29 cellular contexts compared by ENCODE assay signal in genomic region chr10:129472696-129473555, GRCh38. TPM values are rescaled to one million over a fixed set of nuclear protein-coding genes. Genes with fewer than 3 reads are reported as not detected.
DNase-seq lines count a peak whose midpoint lies in the region; ATAC-seq and TF ChIP-seq lines count a peak whose summit lies in the region.
"Had no signal": no experiment of that assay in that cellular context is flagged by ENCODE, and none has a peak within 500 bp of the region (broad histone marks: within the 10 kb centered on the region; RNA-seq: fewer than 3 reads in every experiment).

No MANE protein-coding gene starts in this region.

- H3K4me1 ChIP-seq in Panc1 (ENCODE audit: control insufficient read depth, insufficient read depth, low read length): no peaks in the 10 kb centered on the region
- H3K4me1 ChIP-seq in osteoblast (ENCODE audit: insufficient read depth, low read length): no peaks in the 10 kb centered on the region
- peaks cover 0 to 32% (median 10%) of the 10 kb centered on the region in 4 donors for H3K4me1 ChIP-seq in right lobe of liver
- no peaks in the 10 kb centered on the region for H3K4me1 ChIP-seq in neural progenitor cell
- H3K4me1 ChIP-seq: ascending aorta, lower lobe of right lung, prostate gland, SJSA1, uterus had no signal

- TF ChIP-seq CTCF in Panc1 (IDR thresholded peaks at IDR 0.05): no peak
- no peak for TF ChIP-seq CTCF in osteoblast (IDR thresholded peaks at IDR 0.05; ENCODE audit: extremely low read depth, low read depth, low read length)
- no peak for TF ChIP-seq CTCF in GM10266 (IDR thresholded peaks at IDR 0.05; ENCODE audit: control insufficient read depth, insufficient read depth, low read depth, missing control alignments)
- TF ChIP-seq CTCF in right lobe of liver (IDR thresholded peaks at IDR 0.05): no peak
- TF ChIP-seq CTCF in neural progenitor cell (IDR thresholded peaks at IDR 0.05): no peak

- POLR2A ChIA-PET in Panc1 (lab: Charles Lee): no interaction called here

- CTCF ChIA-PET in Panc1 (lab: Charles Lee): no interaction called here

- H3K36me3 ChIP-seq in Panc1 (ENCODE audit: control insufficient read depth, insufficient read depth, low read length): no peaks in the 10 kb centered on the region
- H3K36me3 ChIP-seq in osteoblast (ENCODE audit: insufficient read depth, low read length): no peaks in the 10 kb centered on the region
- peaks cover 0 to 8% (median 0%) of the 10 kb centered on the region in 4 donors for H3K36me3 ChIP-seq in right lobe of liver
- H3K36me3 ChIP-seq in neural progenitor cell: no peaks in the 10 kb centered on the region
- H3K36me3 ChIP-seq: lower lobe of right lung, prostate gland, SJSA1, uterus had no signal

- no peak for TF ChIP-seq POLR2A in right lobe of liver (IDR thresholded peaks at IDR 0.05)

- no peak overlapping the region for H3K27ac Mint-ChIP-seq in neural progenitor cell
- H3K27ac Mint-ChIP-seq: activated CD4-positive, alpha-beta memory T cell treated with anti-CD3 and anti-CD28 coated beads, Interleukin-2, amount 10 ng/mL, durations not matched to agents 7 days and 5 days; activated naive CD4-positive, alpha-beta T cell treated with anti-CD3 and anti-CD28 coated beads, Interleukin-2, amount 10 ng/mL, durations not matched to agents 7 days and 5 days; activated T-cell treated with anti-CD3 and anti-CD28 coated beads, Interleukin-2, amount 50 U/mL, for 24 hours; GM23338; naive thymus-derived CD4-positive, alpha-beta T cell had no signal

- no peak overlapping the region for H2AFZ ChIP-seq in osteoblast (ENCODE audit: low read length)
- no peak overlapping the region for H2AFZ ChIP-seq in neural progenitor cell (replicated peaks)
- H2AFZ ChIP-seq: GM23338 had no signal

- no peaks in the 10 kb centered on the region for H3K79me2 ChIP-seq in osteoblast (ENCODE audit: insufficient read depth, low read length)
- no peaks in the 10 kb centered on the region for H3K79me2 ChIP-seq in neural progenitor cell (ENCODE audit: low read depth)

- H3K4me2 ChIP-seq in osteoblast (ENCODE audit: insufficient read depth, low read length) (no peak overlapping the region), neural progenitor cell (no peak overlapping the region)
- H3K4me2 ChIP-seq: GM23338 had no signal

- peaks cover 19% of the 10 kb centered on the region for H3K36me3 Mint-ChIP-seq in neural progenitor cell

- peaks cover 1% of the 10 kb centered on the region for H3K4me1 Mint-ChIP-seq in neural progenitor cell

- H3K9me3 Mint-ChIP-seq in neural progenitor cell: peaks cover 17% of the 10 kb centered on the region
- H3K9me3 Mint-ChIP-seq: activated CD4-positive, alpha-beta memory T cell treated with anti-CD3 and anti-CD28 coated beads, Interleukin-2, amount 10 ng/mL, durations not matched to agents 7 days and 5 days; activated T-cell treated with anti-CD3 and anti-CD28 coated beads, Interleukin-2, amount 50 U/mL, for 24 hours; GM23338; naive thymus-derived CD4-positive, alpha-beta T cell had no signal

- no peaks in the 10 kb centered on the region for H3F3A ChIP-seq in neural progenitor cell (ENCODE audit: low read depth)

- no peak overlapping the region for H3K4me3 ChIP-seq in Panc1 (ENCODE audit: low read depth in 2 of 2, low read length in 2 of 2)
- no peak overlapping the region for H3K4me3 ChIP-seq in osteoblast (ENCODE audit: insufficient read depth, low read length)
- H3K4me3 ChIP-seq in right lobe of liver: no peak overlapping the region
- H3K4me3 ChIP-seq in neural progenitor cell: no peak overlapping the region
- H3K4me3 ChIP-seq: ascending aorta, GM23338, heart left ventricle, lower lobe of right lung, prostate gland, SJSA1, uterus had no signal

- H3K9me3 ChIP-seq in Panc1 (ENCODE audit: control insufficient read depth, insufficient read depth, low read depth, low read length): no peaks in the 10 kb centered on the region
- H3K9me3 ChIP-seq in osteoblast (ENCODE audit: low read depth, low read length): no peaks in the 10 kb centered on the region
- no peaks in the 10 kb centered on the region for H3K9me3 ChIP-seq in right lobe of liver
- H3K9me3 ChIP-seq in neural progenitor cell (ENCODE audit: low read depth): no peaks in the 10 kb centered on the region
- H3K9me3 ChIP-seq: ascending aorta, Caco-2, heart left ventricle, lower lobe of right lung, prostate gland, uterus had no signal

- H3K27me3 Mint-ChIP-seq in neural progenitor cell (ENCODE audit: insufficient read depth, low read depth): peaks cover 5% of the 10 kb centered on the region
- H3K27me3 Mint-ChIP-seq: activated CD4-positive, alpha-beta memory T cell treated with anti-CD3 and anti-CD28 coated beads, Interleukin-2, amount 10 ng/mL, durations not matched to agents 7 days and 5 days; activated naive CD4-positive, alpha-beta T cell treated with anti-CD3 and anti-CD28 coated beads, Interleukin-2, amount 10 ng/mL, durations not matched to agents 7 days and 5 days; activated T-cell treated with anti-CD3 and anti-CD28 coated beads, Interleukin-2, amount 50 U/mL, for 24 hours; naive thymus-derived CD4-positive, alpha-beta T cell had no signal

- H3K27me3 ChIP-seq in Panc1 (ENCODE audit: control insufficient read depth, insufficient read depth, low read length) (no peaks in the 10 kb centered on the region), osteoblast (ENCODE audit: insufficient read depth, low read length) (no peaks in the 10 kb centered on the region), right lobe of liver (no peaks in the 10 kb centered on the region), neural progenitor cell (no peaks in the 10 kb centered on the region)
- H3K27me3 ChIP-seq: ascending aorta, heart left ventricle, SJSA1, uterus had no signal

- in situ Hi-C loops in Panc1 (cut with HindIII; ENCODE audit: low pct_unique_long_range_greater_than_20kb, low sequenced_read_pairs): no loop called here

- intact Hi-C loops in Panc1 (cut with micrococcal nuclease; ENCODE audit: unreplicated experiment): no loop called here
- intact Hi-C loops in right lobe of liver (cut with DNase I): no loop called here

- BruUV-seq in Panc1 (replicated peaks; lab: Mats Ljungman, UMichigan): TSS peak; percentile 42

- WGBS in right lobe of liver (ENCODE audit: insufficient coverage, low coverage, low lambda C conversion rate, missing lambda C conversion rate): 91% methylated on average over 14 of the region's 22 CpGs

- peak; percentile 57 for ATAC-seq in GM21423 (IDR thresholded peaks at IDR 0.05; ENCODE audit: unreplicated experiment)
- peak; percentile 38 for ATAC-seq in HG03159 (IDR thresholded peaks at IDR 0.05; ENCODE audit: unreplicated experiment)
- no peak for ATAC-seq in Panc1
- no peak for ATAC-seq in right lobe of liver
- ATAC-seq: GM23338; heart left ventricle; lower lobe of right lung; naive thymus-derived CD4-positive, alpha-beta T cell had no signal

- DNase-seq in Panc1 (ENCODE audit: low read depth, low spot score) (no peak), osteoblast (ENCODE audit: insufficient read length, low spot score, missing footprints) (peak; percentile 46), GM10266 (ENCODE audit: extremely low spot score) (no peak), right lobe of liver (no peak), neural progenitor cell (ENCODE audit: low spot score) (no peak), OCI-M2 (lab: John Stamatoyannopoulos, UW; ENCODE audit: unreplicated experiment) (no peak)
- DNase-seq: activated CD4-positive, alpha-beta memory T cell treated with anti-CD3 and anti-CD28 coated beads, Interleukin-2, amount 10 ng/mL, durations not matched to agents 7 days and 5 days; activated naive CD4-positive, alpha-beta T cell treated with anti-CD3 and anti-CD28 coated beads, Interleukin-2, amount 10 ng/mL, durations not matched to agents 7 days and 5 days; activated T-cell treated with anti-CD3 and anti-CD28 coated beads, Interleukin-2, amount 50 U/mL, for 24 hours; Caco-2; cerebellar nuclear complex; effector memory CD4-positive, alpha-beta T cell; EL; heart left ventricle; lower lobe of right lung; naive thymus-derived CD4-positive, alpha-beta T cell; NCI-H2029 treated with DMSO at 0.1 percent for 48 hours; NCI-H524 treated with DMSO at 0.1 percent for 48 hours; small intestine; stimulated activated CD4-positive, alpha-beta T cell treated with anti-CD3 and anti-CD28 coated beads, Interleukin-4, amount 100 ng/mL, for 4 hours; substantia nigra; T-helper 2 cell; uterus had no signal

- no peak overlapping the region for H3K4me3 Mint-ChIP-seq in neural progenitor cell
- H3K4me3 Mint-ChIP-seq: activated CD4-positive, alpha-beta memory T cell treated with anti-CD3 and anti-CD28 coated beads, Interleukin-2, amount 10 ng/mL, durations not matched to agents 7 days and 5 days; activated naive CD4-positive, alpha-beta T cell treated with anti-CD3 and anti-CD28 coated beads, Interleukin-2, amount 10 ng/mL, durations not matched to agents 7 days and 5 days; activated T-cell treated with anti-CD3 and anti-CD28 coated beads, Interleukin-2, amount 50 U/mL, for 24 hours; GM23338; naive thymus-derived CD4-positive, alpha-beta T cell had no signal

- H3K9ac ChIP-seq in neural progenitor cell: no peak overlapping the region

- no peak overlapping the region for H3K27ac ChIP-seq in Panc1 (ENCODE audit: low read length)
- H3K27ac ChIP-seq in osteoblast (ENCODE audit: low read depth, low read length): no peak overlapping the region
- no peak overlapping the region for H3K27ac ChIP-seq in right lobe of liver
- H3K27ac ChIP-seq in neural progenitor cell: no peak overlapping the region
- H3K27ac ChIP-seq: ascending aorta, heart left ventricle, lower lobe of right lung, prostate gland, SJSA1, uterus had no signal

- H4K20me1 ChIP-seq in osteoblast (ENCODE audit: insufficient read depth, low read length) (peaks cover 5% of the 10 kb centered on the region), neural progenitor cell (ENCODE audit: low read depth) (no peaks in the 10 kb centered on the region)

RNA-seq across cellular contexts. Expression of gene MGMT, which starts 5.9 kb away (rescaled TPM):
- total RNA-seq in Panc1 (2021; ENCODE audit: unreplicated experiment) (27.3 TPM), osteoblast (18.3 and 21.0 TPM in 2 replicates), right lobe of liver (10 to 100 TPM; 36.5 to 53.4 (median 42.3) TPM), neural progenitor cell (ENCODE audit: low replicate concordance) (17.5 and 31.3 TPM in 2 replicates)
- polyA plus RNA-seq in Panc1 (2012; ENCODE audit: insufficient read length): 43.6 TPM

Comparison
In these comparisons a context has a peak if more than half of its experiments do, and no peak if none do; other contexts are left out.
1. ATAC-seq: peak in GM21423 (single experiment) and HG03159 (single experiment); none in Panc1 (single experiment) and right lobe of liver (0 of 4).